In the genomic region with DNA sequence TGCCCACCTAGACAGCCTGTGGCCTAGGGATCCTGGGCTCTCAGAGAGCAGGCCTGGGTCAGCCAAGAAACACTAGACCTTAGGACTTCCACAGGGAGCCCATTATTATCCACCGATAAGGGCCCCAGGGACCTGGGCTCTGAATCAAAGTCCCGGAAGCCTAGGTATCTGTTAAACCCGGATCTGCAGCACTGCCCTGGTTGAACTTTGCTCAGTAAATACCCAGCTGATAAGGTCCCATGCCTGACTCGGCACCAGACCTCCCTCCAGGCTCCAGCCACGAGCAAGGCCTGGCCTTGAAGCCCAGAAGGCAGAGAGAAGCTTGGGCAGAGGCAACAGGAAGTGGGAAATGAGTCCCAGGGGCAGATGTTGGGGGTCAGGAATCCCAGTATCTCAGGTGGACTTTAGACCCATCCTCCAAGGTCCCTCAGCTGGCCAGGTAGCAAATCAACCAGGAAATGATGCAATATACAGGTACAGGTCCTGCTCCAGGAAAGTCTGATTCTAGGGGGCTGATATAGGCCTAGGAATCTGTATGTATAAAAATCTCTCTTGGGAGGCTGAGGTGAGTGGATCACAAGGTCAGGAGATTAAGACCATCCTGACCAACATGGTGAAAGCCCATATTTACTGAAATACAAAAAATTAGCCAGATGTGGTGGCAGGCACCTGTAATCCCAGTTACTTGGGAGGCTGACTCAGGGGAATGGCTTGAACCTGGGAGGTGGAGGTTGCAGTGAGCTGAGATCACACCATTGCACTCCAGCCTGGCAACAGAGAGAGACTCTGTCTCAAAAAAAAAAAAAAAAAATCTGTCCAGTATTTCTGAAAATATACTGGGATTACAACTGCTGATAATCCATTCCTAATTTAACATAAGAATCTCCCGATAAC, we compare ENCODE assay signal across 22 cellular contexts. TPM values are rescaled to one million over a fixed set of nuclear protein-coding genes. Genes with fewer than 3 reads are reported as not detected.
DNase-seq lines count a peak whose midpoint lies in the region; ATAC-seq, FAIRE-seq and TF ChIP-seq lines count a peak whose summit lies in the region.
"Had no signal": no experiment of that assay in that cellular context is flagged by ENCODE, and none has a peak within 500 bp of the region (broad histone marks: within the 10 kb centered on the region; RNA-seq: fewer than 3 reads in every experiment).

No MANE protein-coding gene starts in this region.

- H3K9me3 Mint-ChIP-seq in Caco-2 (ENCODE audit: unreplicated experiment): peaks cover 18% of the 10 kb centered on the region
- H3K9me3 Mint-ChIP-seq in naive B cell: no peaks in the 10 kb centered on the region
- H3K9me3 Mint-ChIP-seq: CD8-positive, alpha-beta memory T cell had no signal

- ATAC-seq in GM12878 (no peak), naive B cell (ENCODE audit: low read depth in 2 of 2) (no peak), HG03097 (IDR thresholded peaks at IDR 0.05; ENCODE audit: low FRiP score, unreplicated experiment) (no peak)
- ATAC-seq: gastroesophageal sphincter, PC-3 had no signal

- H3K9me2 ChIP-seq in Karpas-422 (replicated peaks; ENCODE audit: insufficient read depth, low read length): no peaks in the 10 kb centered on the region

- DNase-seq in Caco-2 (peak; percentile 97 to 100), Karpas-422 (peak; percentile 62), GM12878 (ENCODE audit: low read depth, low spot score) (no peak), naive B cell (no peak), SIG-M5 (lab: John Stamatoyannopoulos, UW) (no peak), esophagus squamous epithelium (lab: John Stamatoyannopoulos, UW) (no peak)
- DNase-seq in activated CD8-positive, alpha-beta memory T cell treated with anti-CD3 and anti-CD28 coated beads for 24 hours: no peak
- DNase-seq: activated CD8-positive, alpha-beta memory T cell treated with anti-CD3 and anti-CD28 coated beads, Interleukin-2, amount 50 U/mL, for 48 hours; amygdala; CD8-positive, alpha-beta memory T cell; GOT3; midbrain; NCI-H1105 treated with DMSO at 0.1 percent for 48 hours; NCI-H2171 treated with DMSO at 0.1 percent for 48 hours; NCI-H69; PC-3; T-helper 9 cell had no signal

- H3K27ac Mint-ChIP-seq in Caco-2 (ENCODE audit: unreplicated experiment) (no peak overlapping the region), naive B cell (peak overlapping the region in 5 of 6 donors; percentile 22 to 73 (median 49))
- H3K27ac Mint-ChIP-seq: CD8-positive, alpha-beta memory T cell had no signal

- TF ChIP-seq POLR2A in GM12878 (IDR thresholded peaks at IDR 0.05; ENCODE audit: low read depth, low read length) (peak; percentile 72), esophagus squamous epithelium (IDR thresholded peaks at IDR 0.05) (no peak)

- no peaks in the 10 kb centered on the region for H3K36me3 ChIP-seq in Caco-2 (ENCODE audit: control insufficient read depth, insufficient read depth, low read length)
- peaks cover 99% of the 10 kb centered on the region for H3K36me3 ChIP-seq in Karpas-422 (ENCODE audit: insufficient read depth, low read length)
- H3K36me3 ChIP-seq in GM12878 (ENCODE audit: control insufficient read depth in 2 of 2, insufficient read depth in 2 of 2, low read length in 1 of 2): peaks cover 35 to 66% of the 10 kb centered on the region in 2 experiments
- no peaks in the 10 kb centered on the region for H3K36me3 ChIP-seq in esophagus squamous epithelium
- H3K36me3 ChIP-seq: gastroesophageal sphincter, thoracic aorta had no signal

- H2AFZ ChIP-seq in Karpas-422 (ENCODE audit: low read length): no peak overlapping the region
- no peak overlapping the region for H2AFZ ChIP-seq in GM12878 (ENCODE audit: control insufficient read depth, low read depth, low read length)

- peaks cover 54% of the 10 kb centered on the region for H3K79me2 ChIP-seq in Karpas-422 (ENCODE audit: low read length)
- peaks cover 58% of the 10 kb centered on the region for H3K79me2 ChIP-seq in GM12878 (ENCODE audit: control insufficient read depth, insufficient read depth, low read length)

- H3K27me3 Mint-ChIP-seq in Caco-2 (ENCODE audit: insufficient read depth, unreplicated experiment) (no peaks in the 10 kb centered on the region), naive B cell (no peaks in the 10 kb centered on the region)

- peaks cover 97% of the 10 kb centered on the region for H4K20me1 ChIP-seq in Karpas-422 (ENCODE audit: insufficient read depth, low read depth, low read length)
- H4K20me1 ChIP-seq in GM12878 (ENCODE audit: control insufficient read depth, insufficient read depth): no peaks in the 10 kb centered on the region

- BruUV-seq in Caco-2 (replicated peaks; lab: Mats Ljungman, UMichigan) (TSS peak; percentile 83), GM12878 (replicated peaks; lab: Mats Ljungman, UMichigan) (no TSS peak)

- 95% methylated on average over 6 of the region's 6 CpGs for WGBS in GM12878 (ENCODE audit: insufficient coverage, insufficient replicate concordance, low lambda C conversion rate, missing lambda C conversion rate)
- WGBS in esophagus squamous epithelium, 2 donors: 88% methylated on average over 1 of the region's 6 CpGs

- no peak overlapping the region for H3K9ac ChIP-seq in Karpas-422 (ENCODE audit: low read length)
- no peak overlapping the region for H3K9ac ChIP-seq in GM12878 (ENCODE audit: control insufficient read depth, insufficient read depth, low read length)

- H3K4me1 Mint-ChIP-seq in Caco-2 (ENCODE audit: low read depth, unreplicated experiment) (peaks cover 35% of the 10 kb centered on the region), naive B cell (peaks cover 51 to 63% (median 55%) of the 10 kb centered on the region in 3 donors)
- H3K4me1 Mint-ChIP-seq: CD8-positive, alpha-beta memory T cell had no signal

- CTCF ChIA-PET in Caco-2 (lab: Charles Lee): interaction anchor here (0.9 to 2.1 kb wide), 6 partner anchors 24 to 63 kb away, joined by 3 to 16 read pairs (median 5); no protein-coding TSS in a partner anchor
- CTCF ChIA-PET in GM12878 (lab: Yijun Ruan, JAX): interaction anchor here (0.9 to 13.1 kb wide), 3 partner anchors 10 to 58 kb away, joined by 3 to 213 read pairs (median 3); no protein-coding TSS in a partner anchor

- peak overlapping the region; percentile 6 for H3K27ac ChIP-seq in Karpas-422 (ENCODE audit: low read length)
- H3K27ac ChIP-seq in GM12878 (ENCODE audit: control insufficient read depth, insufficient read depth): 0 out of 2 replicates have a peak overlapping the region, but pooled peaks have one; percentile 0
- peak overlapping the region in 2 of 4 donors; percentile 62 to 66 for H3K27ac ChIP-seq in esophagus squamous epithelium
- H3K27ac ChIP-seq: gastroesophageal sphincter, SK-N-MC, thoracic aorta had no signal

- no peak overlapping the region for H3K4me3 ChIP-seq in Caco-2 (ENCODE audit: low read depth, low read length)
- H3K4me3 ChIP-seq in Karpas-422 (ENCODE audit: low read length): no peak overlapping the region
- no peak overlapping the region for H3K4me3 ChIP-seq in GM12878
- H3K4me3 ChIP-seq in esophagus squamous epithelium: no peak overlapping the region
- H3K4me3 ChIP-seq: gastroesophageal sphincter, SK-N-MC, thoracic aorta had no signal

- TF ChIP-seq EP300 in GM12878 (IDR thresholded peaks at IDR 0.05; ENCODE audit: borderline replicate concordance in 1 of 2, control insufficient read depth in 1 of 2, low read depth in 2 of 2, low read length in 2 of 2): no peak

- SMC1A ChIA-PET in GM12878 (lab: Charles Lee; ENCODE audit: uncharacterized antibody, unreplicated experiment): interaction anchor here (1.3 to 32.6 kb wide), 4 partner anchors 7 to 77 kb away, joined by 4 to 972 read pairs (median 4); no protein-coding TSS in a partner anchor

- POLR2A ChIA-PET in Caco-2 (lab: Charles Lee) (interaction anchor here (0.6 to 1.2 kb wide), 6 partner anchors 24 to 931 kb away, joined by 3 to 12 read pairs (median 4); a partner anchor contains a TSS), GM12878 (lab: Charles Lee) (interaction anchor here (2.6 to 19.8 kb wide), 2 partner anchors 10 to 53 kb away, joined by 12 to 415 read pairs; no protein-coding TSS in a partner anchor)

- H3K36me3 Mint-ChIP-seq in Caco-2 (ENCODE audit: insufficient read depth, unreplicated experiment): peaks cover 4% of the 10 kb centered on the region
- H3K36me3 Mint-ChIP-seq in naive B cell: peaks cover 27 to 40% of the 10 kb centered on the region in 2 donors
- H3K36me3 Mint-ChIP-seq: CD8-positive, alpha-beta memory T cell had no signal

- intact Hi-C loops in Caco-2 (cut with micrococcal nuclease; ENCODE audit: unreplicated experiment): loop anchor here (1.0 kb wide), 5 partner anchors 25 to 77 kb away; no protein-coding TSS in a partner anchor
- intact Hi-C loops in GM12878 (cut with micrococcal nuclease; ENCODE audit: unreplicated experiment): no loop called here
- intact Hi-C loops in esophagus squamous epithelium (cut with DNase I): no loop called here

- H3K9me3 ChIP-seq in Caco-2 (0 out of 2 replicates have a peak, but pooled peaks cover 4% of the 10 kb centered on the region), Karpas-422 (ENCODE audit: low read length) (no peaks in the 10 kb centered on the region), GM12878 (replicated peaks; ENCODE audit: control insufficient read depth, insufficient read depth, low read length) (no peaks in the 10 kb centered on the region), esophagus squamous epithelium (no peaks in the 10 kb centered on the region)
- H3K9me3 ChIP-seq: gastroesophageal sphincter, thoracic aorta had no signal

- H3K4me3 Mint-ChIP-seq in Caco-2 (ENCODE audit: unreplicated experiment) (peak overlapping the region; percentile 13), naive B cell (peak overlapping the region in 1 of 8 donors; percentile 77)
- H3K4me3 Mint-ChIP-seq: CD8-positive, alpha-beta memory T cell had no signal

- H3K4me2 ChIP-seq in Karpas-422 (ENCODE audit: low read depth, low read length, poor library complexity, severe bottlenecking) (no peak overlapping the region), GM12878 (ENCODE audit: control insufficient read depth, insufficient read depth) (no peak overlapping the region)

- H3K4me1 ChIP-seq in Caco-2 (peaks cover 68% of the 10 kb centered on the region), Karpas-422 (ENCODE audit: low read length) (peaks cover 77% of the 10 kb centered on the region), GM12878 (ENCODE audit: control insufficient read depth, insufficient read depth, low read length) (peaks cover 31% of the 10 kb centered on the region), esophagus squamous epithelium (peaks cover 0 to 45% (median 16%) of the 10 kb centered on the region in 3 donors)
- H3K4me1 ChIP-seq: gastroesophageal sphincter had no signal

- in situ Hi-C loops in GM12878 (cut with MboI): no loop called here

- H3K27me3 ChIP-seq in Caco-2 (replicated peaks; ENCODE audit: control insufficient read depth, insufficient read depth, low read length) (no peaks in the 10 kb centered on the region), Karpas-422 (ENCODE audit: low read length) (no peaks in the 10 kb centered on the region), GM12878 (replicated peaks in 1 of 2; ENCODE audit: control insufficient read depth in 2 of 2, insufficient read depth in 2 of 2, low read length in 1 of 2) (no peaks in the 10 kb centered on the region), esophagus squamous epithelium (no peaks in the 10 kb centered on the region)
- H3K27me3 ChIP-seq: gastroesophageal sphincter had no signal

- no peak for TF ChIP-seq CTCF in Caco-2 (IDR thresholded peaks at IDR 0.05; ENCODE audit: insufficient read depth in 1 of 2, low read depth in 1 of 2, low read length in 1 of 2, severe bottlenecking in 1 of 2, unreplicated experiment in 1 of 2)
- TF ChIP-seq CTCF in GM12878 (IDR thresholded peaks at IDR 0.05 in 2 of 3, conservative IDR thresholded peaks at IDR 0.05 in 1 of 3; ENCODE audit: control insufficient read depth in 2 of 3, extremely low read depth in 1 of 3, insufficient read depth in 1 of 3, low read depth in 3 of 3, low read length in 3 of 3): no peak
- TF ChIP-seq CTCF in esophagus squamous epithelium (IDR thresholded peaks at IDR 0.05): no peak

- no peak for FAIRE-seq in GM12878 (lab: Jason Lieb, UNC)

- RAD21 ChIA-PET in GM12878 (lab: Charles Lee; ENCODE audit: unreplicated experiment): interaction anchor here (22.2 kb wide), 1 partner anchor 55 kb away, joined by 657 read pairs; no protein-coding TSS in a partner anchor

- no peak for TF ChIP-seq RAD21 in GM12878 (IDR thresholded peaks at IDR 0.05; ENCODE audit: insufficient read depth, low read depth, low read length)

RNA-seq across cellular contexts. Expression of a gene that starts 18.7 kb away (rescaled TPM):
- 1.1 and 2.7 TPM in 2 replicates for total RNA-seq in Caco-2 (2022)
- 803 and 894 TPM in 2 replicates for total RNA-seq in Karpas-422 (2014; rRNA removed; shearing (Covaris generic); ENCODE audit: low replicate concordance)
- total RNA-seq in GM12878 (2013; cell fraction: nucleolus; rRNA removed): 165 and 176 TPM in 2 replicates
- total RNA-seq in GM12878 (2014; rRNA removed): 28.7 and 31.2 TPM in 2 replicates
- total RNA-seq in GM12878 (2014; rRNA removed; fragmentation: Illumina TruSeq; extraction: Trizol): 31.9 and 35.1 TPM in 2 replicates
- total RNA-seq in GM12878 (2021): 165 and 169 TPM in 2 replicates
- polyA plus RNA-seq in GM12878 (2011; ENCODE audit: low read depth): 175 TPM
- polyA plus RNA-seq in GM12878 (2011; rRNA removed): 34.5 and 61.7 TPM in 2 replicates
- 57.8 and 71.0 TPM in 2 replicates for polyA plus RNA-seq in GM12878 (2011; cell fraction: cytosol; rRNA removed)
- polyA plus RNA-seq in GM12878 (2011; cell fraction: nucleus; rRNA removed): 98.1 and 141 TPM in 2 replicates
- 246 and 275 TPM in 2 replicates for polyA plus RNA-seq in GM12878 (2012)
- polyA plus RNA-seq in GM12878 (2014; fragmentation: Illumina TruSeq; extraction: Trizol): 97.7 and 107 TPM in 2 replicates
- 10 to 100 TPM; 13.1 to 92.7 TPM for polyA plus RNA-seq in GM12878 (2014; fragmentation: Nextera tagmentation; extraction: Ambion mirVana)
- 93.5 and 128 TPM in 2 replicates for polyA plus RNA-seq in GM12878 (2014; rRNA removed)
- polyA plus RNA-seq in GM12878 (2016; fragmentation: Nextera tagmentation; extraction: Ambion mirVana): 10 to 100 TPM; 71.3 to 79.7 TPM
- polyA minus RNA-seq in GM12878 (2011; rRNA and poly(A)+ RNA removed): 70.5 and 86.6 TPM in 2 replicates
- polyA minus RNA-seq in GM12878 (2011; cell fraction: cytosol; rRNA and poly(A)+ RNA removed): 55.2 and 55.6 TPM in 2 replicates
- 48.6 and 100 TPM in 2 replicates for polyA minus RNA-seq in GM12878 (2011; cell fraction: nucleus; rRNA and poly(A)+ RNA removed)
- polyA plus RNA-seq in naive B cell (ENCODE audit: low read depth in 6 of 6): 100 to 1,000 TPM in 2 of 6 donors, 10 to 100 TPM in 4; 63.6 to 114 (median 89.3) TPM
- 1 to 10 TPM in 2 of 4 donors, under 1 TPM in 1, not detected in 1; 0.57 to 2.2 (median 1.8) TPM for total RNA-seq in esophagus squamous epithelium
- total RNA-seq: HT1080, PC-3, thoracic aorta had no signal
- polyA plus RNA-seq: CD8-positive, alpha-beta memory T cell had no signal

Comparison
In these comparisons a context has a peak if more than half of its experiments do, and no peak if none do; other contexts are left out.
1. DNase-seq: peak in Caco-2 (2 of 2) and Karpas-422 (single experiment); none in GM12878 (single experiment), naive B cell (single experiment), SIG-M5 (single experiment), esophagus squamous epithelium (single experiment) and activated CD8-positive, alpha-beta memory T cell treated with anti-CD3 and anti-CD28 coated beads for 24 hours (single experiment).